Comparison of ENCODE assay signal across 1 cellular context in the genomic region with DNA sequence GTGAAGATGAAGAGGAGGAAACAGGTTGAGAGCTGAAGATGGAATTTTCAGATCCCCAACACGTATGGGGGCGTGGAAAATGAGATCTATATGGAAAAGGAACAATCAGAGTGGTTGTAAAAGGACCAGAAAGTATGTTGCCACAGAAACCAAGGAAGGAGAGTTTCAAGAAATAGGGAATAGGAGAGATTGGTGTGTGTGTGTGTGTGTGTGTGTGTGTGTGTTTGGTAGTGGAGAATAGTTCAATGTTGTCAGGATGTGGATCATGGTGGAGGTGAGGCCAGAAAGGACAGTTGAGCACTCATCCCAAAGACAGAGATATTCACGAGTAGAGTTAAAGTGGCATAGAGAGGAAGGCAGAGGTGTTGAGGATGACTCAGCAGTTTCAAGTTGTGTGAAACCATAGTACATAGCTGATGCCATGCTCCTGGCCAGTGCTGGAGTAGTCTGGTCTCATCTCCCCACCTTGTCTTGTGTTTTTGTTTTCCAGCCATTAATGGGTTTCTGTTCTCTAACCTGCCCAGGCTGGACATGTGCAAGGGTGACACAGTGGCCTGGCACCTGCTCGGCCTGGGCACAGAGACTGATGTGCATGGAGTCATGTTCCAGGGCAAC.
TF ChIP-seq lines count a peak whose summit lies in the region.

No MANE protein-coding gene starts in this region.

TF ChIP-seq in IMR-90, 13 proteins besides CTCF, POLR2A, EP300 and RAD21:
- TF ChIP-seq MAFK (IDR thresholded peaks at IDR 0.05; ENCODE audit: low read depth, low read length) (peak; percentile 58), NFE2L2 (IDR thresholded peaks at IDR 0.05; ENCODE audit: low read depth, low read length) (peak; percentile 96), MAZ (IDR thresholded peaks at IDR 0.05; ENCODE audit: borderline replicate concordance, low read depth, low read length) (no peak), MXI1 (IDR thresholded peaks at IDR 0.05; ENCODE audit: borderline replicate concordance, low read depth, low read length) (no peak)
